8 cellular contexts compared by ENCODE assay signal in the genomic region with DNA sequence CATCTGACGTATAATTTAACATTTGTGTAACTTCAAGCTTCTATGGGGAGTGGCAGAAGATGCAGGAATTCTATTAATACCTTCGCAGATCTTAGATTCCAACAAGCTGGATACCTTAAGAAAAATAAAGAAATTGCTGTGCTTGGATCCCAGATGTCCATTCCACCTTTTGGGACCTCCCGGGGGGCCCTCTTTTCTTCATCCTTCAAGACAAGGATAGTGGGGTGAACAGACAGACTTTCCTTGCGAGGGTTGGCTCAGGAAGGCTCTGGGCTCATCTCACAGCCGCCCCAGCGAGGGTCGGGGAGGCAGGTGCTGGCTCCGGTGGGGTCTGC. TPM values are rescaled to one million over a fixed set of nuclear protein-coding genes. Genes with fewer than 3 reads are reported as not detected.
DNase-seq lines count a peak whose midpoint lies in the region; ATAC-seq and TF ChIP-seq lines count a peak whose summit lies in the region.

No MANE protein-coding gene starts in this region.

- DNase-seq in HL-60 (ENCODE audit: low read depth in 1 of 2, low spot score in 1 of 2) (no peak), hepatocyte (ENCODE audit: low spot score) (no peak), NCI-H2171 (lab: John Stamatoyannopoulos, UW) (no peak)
- DNase-seq in activated CD4-positive, alpha-beta memory T cell treated with anti-CD3 and anti-CD28 coated beads, Interleukin-2, amount 10 ng/mL, durations not matched to agents 7 days and 5 days = no peak
- DNase-seq in stimulated activated effector memory CD8-positive, alpha-beta T cell treated with anti-CD3 and anti-CD28 coated beads, Interleukin-12 subunit alpha, Interleukin-12 subunit beta, amount 100 ng/mL, for 72 hours (ENCODE audit: low spot score in 2 of 2) = no peak

- peaks cover 9% of the 10 kb centered on the region for H3K4me1 ChIP-seq in hepatocyte (ENCODE audit: insufficient read depth)

- H3K4me3 Mint-ChIP-seq in activated CD4-positive, alpha-beta memory T cell treated with anti-CD3 and anti-CD28 coated beads, Interleukin-2, amount 10 ng/mL, durations not matched to agents 7 days and 5 days = peak overlapping the region; percentile 60
- H3K4me3 Mint-ChIP-seq in stimulated activated effector memory CD8-positive, alpha-beta T cell treated with anti-CD3 and anti-CD28 coated beads, Interleukin-12 subunit alpha, Interleukin-12 subunit beta, amount 100 ng/mL, for 72 hours = peak overlapping the region; percentile 76

- no peak for TF ChIP-seq CTCF in HL-60 (IDR thresholded peaks at IDR 0.05; ENCODE audit: insufficient read depth, low read length)
- TF ChIP-seq CTCF in hepatocyte (IDR thresholded peaks at IDR 0.05; ENCODE audit: poor library complexity) = no peak

- CTCF ChIA-PET in activated CD4-positive, alpha-beta memory T cell treated with anti-CD3 and anti-CD28 coated beads, Interleukin-2, amount 10 ng/mL, durations not matched to agents 7 days and 5 days (lab: Charles Lee) = interaction anchor here (0.7 to 4.2 kb wide), 18 partner anchors 8 to 144 kb away, joined by 3 to 24 read pairs (median 4); partner anchors contain the start of genes CMPK2 and RSAD2

- ATAC-seq in stimulated activated effector memory CD8-positive, alpha-beta T cell treated with anti-CD3 and anti-CD28 coated beads, Interleukin-12 subunit alpha, Interleukin-12 subunit beta, amount 100 ng/mL, for 72 hours = no peak
- no peak for ATAC-seq in GM19463 (IDR thresholded peaks at IDR 0.05; ENCODE audit: unreplicated experiment)
- no peak for ATAC-seq in GM18907 (IDR thresholded peaks at IDR 0.05; ENCODE audit: unreplicated experiment)
- no peak for ATAC-seq in GM19395 (IDR thresholded peaks at IDR 0.05; ENCODE audit: unreplicated experiment)

- H2AFZ ChIP-seq in hepatocyte = peak overlapping the region; percentile 76

- H3K27ac ChIP-seq in HL-60 (replicated peaks) = peak overlapping the region; percentile 44; the same call in 1 of the 2 replicates
- no peak overlapping the region for H3K27ac ChIP-seq in hepatocyte

- H3K36me3 ChIP-seq in hepatocyte (replicated peaks; ENCODE audit: insufficient read depth, low read depth) = no peaks in the 10 kb centered on the region

- H3K79me2 ChIP-seq in hepatocyte = peaks cover 17% of the 10 kb centered on the region

- no peaks in the 10 kb centered on the region for H3K9me3 ChIP-seq in hepatocyte (ENCODE audit: low read depth)

- POLR2A ChIA-PET in activated CD4-positive, alpha-beta memory T cell treated with anti-CD3 and anti-CD28 coated beads, Interleukin-2, amount 10 ng/mL, durations not matched to agents 7 days and 5 days (lab: Charles Lee) = interaction anchor here (1.1 to 2.8 kb wide), 4 partner anchors 11 to 50 kb away, joined by 3 to 21 read pairs (median 16); partner anchors contain the start of genes CMPK2 and RSAD2

- H3K4me3 ChIP-seq in HL-60 (replicated peaks; ENCODE audit: insufficient read depth, low read length) (no peak overlapping the region; the same call in 1 of the 2 replicates), hepatocyte (peak overlapping the region; percentile 42)

- H4K20me1 ChIP-seq in hepatocyte (ENCODE audit: insufficient read depth, poor library complexity, severe bottlenecking) = no peaks in the 10 kb centered on the region

- no peak overlapping the region for H3K27ac Mint-ChIP-seq in activated CD4-positive, alpha-beta memory T cell treated with anti-CD3 and anti-CD28 coated beads, Interleukin-2, amount 10 ng/mL, durations not matched to agents 7 days and 5 days
- H3K27ac Mint-ChIP-seq in stimulated activated effector memory CD8-positive, alpha-beta T cell treated with anti-CD3 and anti-CD28 coated beads, Interleukin-12 subunit alpha, Interleukin-12 subunit beta, amount 100 ng/mL, for 72 hours = no peak overlapping the region

- no peaks in the 10 kb centered on the region for H3K27me3 ChIP-seq in HL-60 (ENCODE audit: insufficient read depth, poor library complexity, severe bottlenecking)
- no peaks in the 10 kb centered on the region for H3K27me3 ChIP-seq in hepatocyte

- peaks cover 44% of the 10 kb centered on the region for H3K4me1 Mint-ChIP-seq in activated CD4-positive, alpha-beta memory T cell treated with anti-CD3 and anti-CD28 coated beads, Interleukin-2, amount 10 ng/mL, durations not matched to agents 7 days and 5 days
- peaks cover 63% of the 10 kb centered on the region for H3K4me1 Mint-ChIP-seq in stimulated activated effector memory CD8-positive, alpha-beta T cell treated with anti-CD3 and anti-CD28 coated beads, Interleukin-12 subunit alpha, Interleukin-12 subunit beta, amount 100 ng/mL, for 72 hours

- peak overlapping the region; percentile 93 for H3K4me2 ChIP-seq in hepatocyte

- H3K9me3 Mint-ChIP-seq in activated CD4-positive, alpha-beta memory T cell treated with anti-CD3 and anti-CD28 coated beads, Interleukin-2, amount 10 ng/mL, durations not matched to agents 7 days and 5 days = peaks cover 4% of the 10 kb centered on the region
- H3K9me3 Mint-ChIP-seq in stimulated activated effector memory CD8-positive, alpha-beta T cell treated with anti-CD3 and anti-CD28 coated beads, Interleukin-12 subunit alpha, Interleukin-12 subunit beta, amount 100 ng/mL, for 72 hours = no peaks in the 10 kb centered on the region

- WGBS in hepatocyte (ENCODE audit: low lambda C conversion rate, missing lambda C conversion rate) = 49% methylated on average over 8 of the region's 8 CpGs

- no peaks in the 10 kb centered on the region for H3K9me2 ChIP-seq in hepatocyte (replicated peaks; ENCODE audit: insufficient read depth)

- peaks cover 43% of the 10 kb centered on the region for H3K27me3 Mint-ChIP-seq in activated CD4-positive, alpha-beta memory T cell treated with anti-CD3 and anti-CD28 coated beads, Interleukin-2, amount 10 ng/mL, durations not matched to agents 7 days and 5 days

- H3K36me3 Mint-ChIP-seq in activated CD4-positive, alpha-beta memory T cell treated with anti-CD3 and anti-CD28 coated beads, Interleukin-2, amount 10 ng/mL, durations not matched to agents 7 days and 5 days (ENCODE audit: low read depth) = peaks cover 34% of the 10 kb centered on the region
- H3K36me3 Mint-ChIP-seq in stimulated activated effector memory CD8-positive, alpha-beta T cell treated with anti-CD3 and anti-CD28 coated beads, Interleukin-12 subunit alpha, Interleukin-12 subunit beta, amount 100 ng/mL, for 72 hours = peaks cover 12% of the 10 kb centered on the region

RNA-seq across cellular contexts. Expression of gene RNF144A, which starts 0.5 kb away (rescaled TPM):
- 10 to 100 TPM; 20.0 to 21.0 TPM for total RNA-seq in activated CD4-positive, alpha-beta memory T cell treated with anti-CD3 and anti-CD28 coated beads, Interleukin-2, amount 10 ng/mL, durations not matched to agents 7 days and 5 days
- 8.3 and 10.1 TPM in 2 replicates for total RNA-seq in hepatocyte
- 3.4 and 5.4 TPM in 2 replicates for polyA plus RNA-seq in hepatocyte

RNA-seq across cellular contexts. Expression of gene RSAD2, which starts 39.1 kb away (rescaled TPM):
- total RNA-seq in activated CD4-positive, alpha-beta memory T cell treated with anti-CD3 and anti-CD28 coated beads, Interleukin-2, amount 10 ng/mL, durations not matched to agents 7 days and 5 days = 100 to 1,000 TPM; 119 to 120 TPM
- 1.3 and 1.6 TPM in 2 replicates for total RNA-seq in hepatocyte
- 1.1 and 2.9 TPM in 2 replicates for polyA plus RNA-seq in hepatocyte

RNA-seq across cellular contexts. Expression of gene CMPK2, which starts 51.0 kb away (rescaled TPM):
- total RNA-seq in activated CD4-positive, alpha-beta memory T cell treated with anti-CD3 and anti-CD28 coated beads, Interleukin-2, amount 10 ng/mL, durations not matched to agents 7 days and 5 days = 10 to 100 TPM; 84.8 to 91.1 TPM
- total RNA-seq in hepatocyte = 5.4 and 7.0 TPM in 2 replicates
- 2.6 and 4.1 TPM in 2 replicates for polyA plus RNA-seq in hepatocyte

Comparison
In these comparisons a context has a peak if more than half of its experiments do, and no peak if none do; other contexts are left out.
1. RNA of gene RSAD2, which starts 39.1 kb away (total RNA-seq): 119 to 120 TPM in activated CD4-positive, alpha-beta memory T cell treated with anti-CD3 and anti-CD28 coated beads, Interleukin-2, amount 10 ng/mL, durations not matched to agents 7 days and 5 days; 1.3 to 1.6 TPM in hepatocyte; every median in the first group is over 10 times any median in the second.
2. RNA of gene CMPK2, which starts 51.0 kb away (total RNA-seq): 84.8 to 91.1 TPM in activated CD4-positive, alpha-beta memory T cell treated with anti-CD3 and anti-CD28 coated beads, Interleukin-2, amount 10 ng/mL, durations not matched to agents 7 days and 5 days; 5.4 to 7.0 TPM in hepatocyte; every median in the first group is over 10 times any median in the second.